Comparison of ENCODE assay signal across 16 cellular contexts in the genomic region with DNA sequence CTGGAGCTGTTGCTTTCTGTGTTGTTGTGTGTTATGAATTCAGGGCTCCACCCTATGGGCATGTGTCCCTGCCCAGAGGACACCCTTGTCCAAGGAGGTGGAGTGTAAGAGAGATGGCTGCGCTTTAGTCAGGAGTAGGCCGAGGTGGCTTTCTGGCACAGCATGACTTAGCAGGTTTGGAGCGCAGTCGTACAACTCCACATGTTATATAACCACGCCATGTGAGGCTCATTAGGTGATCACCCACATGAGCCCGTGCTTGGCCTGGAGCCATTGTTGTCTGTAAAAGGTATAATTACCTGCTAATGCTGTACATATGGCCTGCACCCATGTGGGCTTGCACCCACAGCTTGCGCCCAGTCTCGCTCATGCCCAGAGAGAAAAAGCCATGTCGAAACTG.
"Had no signal": no experiment of that assay in that cellular context is flagged by ENCODE, and none has a peak within 500 bp of the region (broad histone marks: within the 10 kb centered on the region; RNA-seq: fewer than 3 reads in every experiment).

No MANE protein-coding gene starts in this region.

- H3K9me3 ChIP-seq: colonic mucosa, esophagus squamous epithelium, gastroesophageal sphincter, neutrophil, psoas muscle, tibial artery had no signal

- H3K4me3 ChIP-seq: colonic mucosa, esophagus squamous epithelium, gastroesophageal sphincter, psoas muscle, spleen, tibial artery had no signal

- H3K36me3 ChIP-seq: colonic mucosa, neutrophil had no signal

- H3K4me1 ChIP-seq: colonic mucosa, esophagus squamous epithelium, gastroesophageal sphincter, psoas muscle, spleen, tibial artery had no signal

- DNase-seq: colonic mucosa; dermis blood vessel endothelial cell; esophagus squamous epithelium; foreskin fibroblast; glutamatergic neuron; immature natural killer cell; naive thymus-derived CD4-positive, alpha-beta T cell; nephron progenitor cell; psoas muscle; spleen; stimulated activated CD4-positive, alpha-beta T cell treated with anti-CD3 and anti-CD28 coated beads, Interleukin-15, amount 100 ng/mL, for 24 hours; stimulated activated CD4-positive, alpha-beta T cell treated with anti-CD3 and anti-CD28 coated beads, Interleukin-1b, Interleukin-23, amount 100 ng/mL, for 48 hours; stimulated activated CD4-positive, alpha-beta T cell treated with anti-CD3 and anti-CD28 coated beads, Interleukin-4, amount 100 ng/mL, for 24 hours; tibial artery had no signal

- H3K27ac ChIP-seq: colonic mucosa, esophagus squamous epithelium, gastroesophageal sphincter, neutrophil, psoas muscle, spleen, tibial artery had no signal

- H3K27me3 ChIP-seq: colonic mucosa, esophagus squamous epithelium, gastroesophageal sphincter, neutrophil, spleen, tibial artery had no signal
